ENCODE assay signal across 12 cellular contexts in the genomic region with DNA sequence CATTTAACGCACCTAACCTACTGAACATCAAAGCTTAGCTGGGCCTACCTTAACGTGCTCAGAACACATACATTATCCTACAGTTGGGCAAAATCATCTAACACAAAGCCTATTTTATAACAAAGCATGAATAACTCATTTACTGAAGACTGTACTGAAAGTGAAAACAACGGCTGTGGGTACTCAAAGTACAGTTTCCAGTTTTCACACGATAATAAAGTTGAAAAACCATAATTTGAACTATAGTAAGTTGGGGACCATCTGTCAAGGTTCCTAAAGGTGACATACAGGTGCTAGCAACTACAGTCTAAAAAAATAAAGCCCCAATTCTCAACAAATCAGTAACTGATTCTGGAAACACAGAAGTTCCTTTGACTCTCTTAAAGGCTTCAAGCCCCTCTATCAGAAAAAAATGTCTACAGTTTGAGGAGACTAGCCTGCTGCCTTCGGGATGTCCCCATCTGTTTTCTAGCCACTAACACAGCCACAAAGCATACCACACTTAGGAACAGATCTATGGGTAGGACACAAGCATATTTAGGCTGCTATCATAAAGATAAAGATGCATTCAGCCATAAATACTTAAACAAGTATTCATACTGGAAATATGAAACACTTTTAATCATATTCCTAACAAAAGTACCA.
A peak's percentile ranks its signal among the peaks of the same experiment; 100 is the strongest.
DNase-seq lines count a peak whose midpoint lies in the region; ATAC-seq and TF ChIP-seq lines count a peak whose summit lies in the region.
"Had no signal": no experiment of that assay in that cellular context is flagged by ENCODE, and none has a peak within 500 bp of the region (broad histone marks: within the 10 kb centered on the region; RNA-seq: fewer than 3 reads in every experiment).

No MANE protein-coding gene starts in this region.

- peaks cover 78% of the 10 kb centered on the region for H4K20me1 ChIP-seq in GM23338 (replicated peaks; ENCODE audit: insufficient read depth)

- H3K27ac ChIP-seq in GM23338 (ENCODE audit: low read depth) (0 out of 2 replicates have a peak overlapping the region, but pooled peaks have one; percentile 16), psoas muscle (peak overlapping the region; percentile 74)
- H3K27ac ChIP-seq: colonic mucosa had no signal

- no peaks in the 10 kb centered on the region for H3K36me3 ChIP-seq in GM23338 (ENCODE audit: insufficient read depth)
- no peaks in the 10 kb centered on the region for H3K36me3 ChIP-seq in psoas muscle (ENCODE audit: insufficient read depth in 1 of 2, low read depth in 1 of 2)
- H3K36me3 ChIP-seq: colonic mucosa, tibial nerve had no signal

- no peak for DNase-seq in activated CD4-positive, alpha-beta T cell treated with anti-CD3 and anti-CD28 coated beads, Interleukin-2, amount 10 ng/mL, durations not matched to agents 24 days and 14 days
- no peak for DNase-seq in activated CD4-positive, alpha-beta T cell treated with anti-CD3 and anti-CD28 coated beads for 1 hour
- DNase-seq in GM23338 (ENCODE audit: low spot score) (no peak), psoas muscle (no peak), SW 1271 (lab: John Stamatoyannopoulos, UW) (no peak), SHP77 treated with DMSO at 0.1 percent for 48 hours (lab: John Stamatoyannopoulos, UW) (no peak)
- DNase-seq in stimulated activated CD4-positive, alpha-beta T cell treated with anti-CD3 and anti-CD28 coated beads, Interleukin-2, amount 100 ng/mL, for 24 hours: no peak
- DNase-seq: colonic mucosa, DMS79, RPMI8226 had no signal

- H3F3A ChIP-seq in GM23338 (replicated peaks; ENCODE audit: low read depth): no peaks in the 10 kb centered on the region

- H2AFZ ChIP-seq in GM23338: no peak overlapping the region

- H3K9me3 Mint-ChIP-seq in activated CD4-positive, alpha-beta T cell treated with anti-CD3 and anti-CD28 coated beads, Interleukin-2, amount 10 ng/mL, durations not matched to agents 24 days and 14 days: no peaks in the 10 kb centered on the region
- H3K9me3 Mint-ChIP-seq in GM23338: no peaks in the 10 kb centered on the region
- H3K9me3 Mint-ChIP-seq in activated naive CD8-positive, alpha-beta T cell (ENCODE audit: low read depth): no peaks in the 10 kb centered on the region

- no peak for TF ChIP-seq CTCF in GM23338 (conservative IDR thresholded peaks at IDR 0.05; ENCODE audit: low read depth in 2 of 2)
- TF ChIP-seq CTCF in psoas muscle (IDR thresholded peaks at IDR 0.05): no peak

- peak overlapping the region; percentile 31 for H3K27ac Mint-ChIP-seq in activated CD4-positive, alpha-beta T cell treated with anti-CD3 and anti-CD28 coated beads, Interleukin-2, amount 10 ng/mL, durations not matched to agents 24 days and 14 days
- H3K27ac Mint-ChIP-seq in GM23338: no peak overlapping the region
- H3K27ac Mint-ChIP-seq in activated naive CD8-positive, alpha-beta T cell: peak overlapping the region; percentile 81

- no peaks in the 10 kb centered on the region for H3K27me3 Mint-ChIP-seq in activated CD4-positive, alpha-beta T cell treated with anti-CD3 and anti-CD28 coated beads, Interleukin-2, amount 10 ng/mL, durations not matched to agents 24 days and 14 days
- no peaks in the 10 kb centered on the region for H3K27me3 Mint-ChIP-seq in GM23338 (ENCODE audit: insufficient read depth, low read depth, poor library complexity)
- H3K27me3 Mint-ChIP-seq in activated naive CD8-positive, alpha-beta T cell: no peaks in the 10 kb centered on the region

- H3K4me1 ChIP-seq in GM23338 (ENCODE audit: insufficient read depth): peaks cover 77% of the 10 kb centered on the region
- peaks cover 84% of the 10 kb centered on the region for H3K4me1 ChIP-seq in psoas muscle

- H3K4me3 ChIP-seq in GM23338 (no peak overlapping the region), psoas muscle (peak overlapping the region; percentile 24)
- H3K4me3 ChIP-seq: colonic mucosa, tibial nerve had no signal

- peaks cover 20% of the 10 kb centered on the region for H3K36me3 Mint-ChIP-seq in activated CD4-positive, alpha-beta T cell treated with anti-CD3 and anti-CD28 coated beads, Interleukin-2, amount 10 ng/mL, durations not matched to agents 24 days and 14 days (ENCODE audit: low read depth)
- H3K36me3 Mint-ChIP-seq in GM23338 (ENCODE audit: low read depth): no peaks in the 10 kb centered on the region
- H3K36me3 Mint-ChIP-seq in activated naive CD8-positive, alpha-beta T cell: peaks cover 15% of the 10 kb centered on the region

- intact Hi-C loops in activated CD4-positive, alpha-beta T cell treated with anti-CD3 and anti-CD28 coated beads, Interleukin-2, amount 10 ng/mL, durations not matched to agents 24 days and 14 days (cut with micrococcal nuclease): loop anchor here (2.0 kb wide), 1 partner anchor 35 kb away; no protein-coding TSS in a partner anchor
- intact Hi-C loops in psoas muscle (cut with DNase I): no loop called here

- peak overlapping the region; percentile 21 for H3K4me3 Mint-ChIP-seq in activated CD4-positive, alpha-beta T cell treated with anti-CD3 and anti-CD28 coated beads, Interleukin-2, amount 10 ng/mL, durations not matched to agents 24 days and 14 days
- H3K4me3 Mint-ChIP-seq in GM23338: no peak overlapping the region
- H3K4me3 Mint-ChIP-seq in activated naive CD8-positive, alpha-beta T cell: peak overlapping the region; percentile 36

- H3K4me1 Mint-ChIP-seq in activated CD4-positive, alpha-beta T cell treated with anti-CD3 and anti-CD28 coated beads, Interleukin-2, amount 10 ng/mL, durations not matched to agents 24 days and 14 days: peaks cover 59% of the 10 kb centered on the region
- peaks cover 66% of the 10 kb centered on the region for H3K4me1 Mint-ChIP-seq in GM23338
- peaks cover 86% of the 10 kb centered on the region for H3K4me1 Mint-ChIP-seq in activated naive CD8-positive, alpha-beta T cell (ENCODE audit: low read depth)

- WGBS in psoas muscle, 3 donors: 41 to 59% (median 44%) methylated on average over 5 of the region's 5 CpGs

- H3K27me3 ChIP-seq in GM23338 (ENCODE audit: insufficient read depth) (no peaks in the 10 kb centered on the region), psoas muscle (ENCODE audit: insufficient read depth in 3 of 3, low read length in 2 of 3) (no peaks in the 10 kb centered on the region)
- H3K27me3 ChIP-seq: colonic mucosa, tibial nerve had no signal

- peaks cover 99% of the 10 kb centered on the region for H3K79me2 ChIP-seq in GM23338 (replicated peaks; ENCODE audit: insufficient read depth)

- no peak overlapping the region for H3K4me2 ChIP-seq in GM23338

- no peak for ATAC-seq in GM23338
- no peak for ATAC-seq in psoas muscle

- no peaks in the 10 kb centered on the region for H3K9me3 ChIP-seq in psoas muscle
- H3K9me3 ChIP-seq: colonic mucosa, tibial nerve had no signal

- H3K9me2 ChIP-seq in GM23338 (ENCODE audit: insufficient read depth): no peaks in the 10 kb centered on the region

TF ChIP-seq in GM23338, 12 proteins besides CTCF, POLR2A, EP300 and RAD21 (continues in another document):
- TF ChIP-seq EZH2 (IDR thresholded peaks at IDR 0.05; ENCODE audit: low read depth, unreplicated experiment) (no peak), STAT1 (IDR thresholded peaks at IDR 0.05; ENCODE audit: unreplicated experiment) (no peak), CREB1 (CRISPR knock-in tag; IDR thresholded peaks at IDR 0.05; ENCODE audit: low read depth) (no peak), POLR2AphosphoS5 (IDR thresholded peaks at IDR 0.05; ENCODE audit: low read depth) (no peak), EZH2phosphoT487 (IDR thresholded peaks at IDR 0.05; ENCODE audit: unreplicated experiment) (no peak), NANOG (IDR thresholded peaks at IDR 0.05; ENCODE audit: borderline replicate concordance) (no peak), ZNF114 (CRISPR knock-in tag; IDR thresholded peaks at IDR 0.05) (no peak), ZNF331 (CRISPR knock-in tag; IDR thresholded peaks at IDR 0.05; ENCODE audit: low read depth) (no peak)
- TF ChIP-seq, protein P1, sequence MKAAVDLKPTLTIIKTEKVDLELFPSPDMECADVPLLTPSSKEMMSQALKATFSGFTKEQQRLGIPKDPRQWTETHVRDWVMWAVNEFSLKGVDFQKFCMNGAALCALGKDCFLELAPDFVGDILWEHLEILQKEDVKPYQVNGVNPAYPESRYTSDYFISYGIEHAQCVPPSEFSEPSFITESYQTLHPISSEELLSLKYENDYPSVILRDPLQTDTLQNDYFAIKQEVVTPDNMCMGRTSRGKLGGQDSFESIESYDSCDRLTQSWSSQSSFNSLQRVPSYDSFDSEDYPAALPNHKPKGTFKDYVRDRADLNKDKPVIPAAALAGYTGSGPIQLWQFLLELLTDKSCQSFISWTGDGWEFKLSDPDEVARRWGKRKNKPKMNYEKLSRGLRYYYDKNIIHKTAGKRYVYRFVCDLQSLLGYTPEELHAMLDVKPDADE (IDR thresholded peaks at IDR 0.05): no peak
- TF ChIP-seq, protein P2, sequence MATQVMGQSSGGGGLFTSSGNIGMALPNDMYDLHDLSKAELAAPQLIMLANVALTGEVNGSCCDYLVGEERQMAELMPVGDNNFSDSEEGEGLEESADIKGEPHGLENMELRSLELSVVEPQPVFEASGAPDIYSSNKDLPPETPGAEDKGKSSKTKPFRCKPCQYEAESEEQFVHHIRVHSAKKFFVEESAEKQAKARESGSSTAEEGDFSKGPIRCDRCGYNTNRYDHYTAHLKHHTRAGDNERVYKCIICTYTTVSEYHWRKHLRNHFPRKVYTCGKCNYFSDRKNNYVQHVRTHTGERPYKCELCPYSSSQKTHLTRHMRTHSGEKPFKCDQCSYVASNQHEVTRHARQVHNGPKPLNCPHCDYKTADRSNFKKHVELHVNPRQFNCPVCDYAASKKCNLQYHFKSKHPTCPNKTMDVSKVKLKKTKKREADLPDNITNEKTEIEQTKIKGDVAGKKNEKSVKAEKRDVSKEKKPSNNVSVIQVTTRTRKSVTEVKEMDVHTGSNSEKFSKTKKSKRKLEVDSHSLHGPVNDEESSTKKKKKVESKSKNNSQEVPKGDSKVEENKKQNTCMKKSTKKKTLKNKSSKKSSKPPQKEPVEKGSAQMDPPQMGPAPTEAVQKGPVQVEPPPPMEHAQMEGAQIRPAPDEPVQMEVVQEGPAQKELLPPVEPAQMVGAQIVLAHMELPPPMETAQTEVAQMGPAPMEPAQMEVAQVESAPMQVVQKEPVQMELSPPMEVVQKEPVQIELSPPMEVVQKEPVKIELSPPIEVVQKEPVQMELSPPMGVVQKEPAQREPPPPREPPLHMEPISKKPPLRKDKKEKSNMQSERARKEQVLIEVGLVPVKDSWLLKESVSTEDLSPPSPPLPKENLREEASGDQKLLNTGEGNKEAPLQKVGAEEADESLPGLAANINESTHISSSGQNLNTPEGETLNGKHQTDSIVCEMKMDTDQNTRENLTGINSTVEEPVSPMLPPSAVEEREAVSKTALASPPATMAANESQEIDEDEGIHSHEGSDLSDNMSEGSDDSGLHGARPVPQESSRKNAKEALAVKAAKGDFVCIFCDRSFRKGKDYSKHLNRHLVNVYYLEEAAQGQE (IDR thresholded peaks at IDR 0.05; ENCODE audit: unreplicated experiment): no peak
